Comparison of ENCODE assay signal across 14 cellular contexts in genomic region chr2:232432598-232433184, GRCh38. TPM values are rescaled to one million over a fixed set of nuclear protein-coding genes. Genes with fewer than 3 reads are reported as not detected.
DNase-seq lines count a peak whose midpoint lies in the region; ATAC-seq and TF ChIP-seq lines count a peak whose summit lies in the region.
"Had no signal": no experiment of that assay in that cellular context is flagged by ENCODE, and none has a peak within 500 bp of the region (broad histone marks: within the 10 kb centered on the region; RNA-seq: fewer than 3 reads in every experiment).

No MANE protein-coding gene starts in this region.

- no peak overlapping the region for H3K27ac ChIP-seq in DOHH2 (ENCODE audit: low read depth, low read length)
- H3K27ac ChIP-seq in brain microvascular endothelial cell: no peak overlapping the region
- no peak overlapping the region for H3K27ac ChIP-seq in body of pancreas

- intact Hi-C loops in body of pancreas (cut with DNase I): loop anchor here (10.0 kb wide), 1 partner anchor 508 kb away; the partner anchor contains the start of gene NPPC

- in situ Hi-C loops in KBM-7 (cut with MboI; ENCODE audit: low pct_unique_long_range_greater_than_20kb, low sequenced_read_pairs): no loop called here
- in situ Hi-C loops in brain microvascular endothelial cell (cut with HindIII; ENCODE audit: low pct_ligation_motif_present, low sequenced_read_pairs): no loop called here

- 69 to 100% methylated on average over 3 to 16 of the region's 16 CpGs for WGBS in body of pancreas, 2 donors

- DNase-seq in KBM-7 (peak; percentile 13), brain microvascular endothelial cell (no peak), neural crest cell (ENCODE audit: low read depth, low spot score) (no peak), occipital lobe (lab: John Stamatoyannopoulos, UW) (no peak), body of pancreas (no peak), NOMO-1 treated with dmso at 0.1 percent for 144 hours (lab: John Stamatoyannopoulos, UW; ENCODE audit: unreplicated experiment) (no peak)
- DNase-seq: DMS 273 treated with DMSO at 0.1 percent for 48 hours; NCI-H2029 treated with DMSO at 0.1 percent for 48 hours; stimulated activated CD8-positive, alpha-beta memory T cell treated with anti-CD3 and anti-CD28 coated beads, Interleukin-4, amount 100 ng/mL, for 48 hours had no signal

- no peak for TF ChIP-seq POLR2A in body of pancreas (IDR thresholded peaks at IDR 0.05)

- H3K4me1 Mint-ChIP-seq in neural crest cell: no peaks in the 10 kb centered on the region

- peak; percentile 33 for TF ChIP-seq CTCF in DOHH2 (IDR thresholded peaks at IDR 0.05; ENCODE audit: low read depth, low read length, poor library complexity, severe bottlenecking)
- peak; percentile 37 for TF ChIP-seq CTCF in brain microvascular endothelial cell (IDR thresholded peaks at IDR 0.05; ENCODE audit: low read depth, low read length, missing control alignments)
- TF ChIP-seq CTCF in neural crest cell (conservative IDR thresholded peaks at IDR 0.05): peak; percentile 33
- no peak for TF ChIP-seq CTCF in body of pancreas (IDR thresholded peaks at IDR 0.05)

- H3K27ac Mint-ChIP-seq in neural crest cell (ENCODE audit: unreplicated experiment): no peak overlapping the region
- H3K27ac Mint-ChIP-seq: natural killer cell treated with Interleukin-12 subunit alpha and Interleukin-12 subunit beta and Interleukin-15 and Interleukin-18, amount 100 ng/mL, for 72 hours had no signal

- no peak overlapping the region for H3K4me2 ChIP-seq in DOHH2 (ENCODE audit: low read length)

- H3K9me2 ChIP-seq in DOHH2 (replicated peaks; ENCODE audit: control insufficient read depth, low read length): no peaks in the 10 kb centered on the region

- H3K4me3 ChIP-seq in DOHH2 (ENCODE audit: low read length): no peak overlapping the region
- no peak overlapping the region for H3K4me3 ChIP-seq in brain microvascular endothelial cell (ENCODE audit: low read depth, low read length)
- H3K4me3 ChIP-seq in body of pancreas: no peak overlapping the region

- no peaks in the 10 kb centered on the region for H3K27me3 Mint-ChIP-seq in neural crest cell (ENCODE audit: low read depth)
- H3K27me3 Mint-ChIP-seq: natural killer cell treated with Interleukin-12 subunit alpha and Interleukin-12 subunit beta and Interleukin-15 and Interleukin-18, amount 100 ng/mL, for 72 hours had no signal

- no peak overlapping the region for H3K4me3 Mint-ChIP-seq in neural crest cell
- H3K4me3 Mint-ChIP-seq: brain; natural killer cell treated with Interleukin-12 subunit alpha and Interleukin-12 subunit beta and Interleukin-15 and Interleukin-18, amount 100 ng/mL, for 72 hours had no signal

- H3F3A ChIP-seq in DOHH2 (ENCODE audit: control insufficient read depth, insufficient read depth): no peaks in the 10 kb centered on the region

- H3K79me2 ChIP-seq in DOHH2 (ENCODE audit: control insufficient read depth, low read length): no peaks in the 10 kb centered on the region

- H3K36me3 ChIP-seq in DOHH2 (ENCODE audit: control insufficient read depth, low read length) (no peaks in the 10 kb centered on the region), brain microvascular endothelial cell (replicated peaks) (no peaks in the 10 kb centered on the region), body of pancreas (replicated peaks in 1 of 2; ENCODE audit: insufficient read depth in 1 of 2, low read depth in 2 of 2) (no peaks in the 10 kb centered on the region)

- H3K27me3 ChIP-seq in DOHH2 (ENCODE audit: control insufficient read depth, low read length) (no peaks in the 10 kb centered on the region), brain microvascular endothelial cell (replicated peaks) (no peaks in the 10 kb centered on the region), body of pancreas (no peaks in the 10 kb centered on the region)

- H3K4me1 ChIP-seq in DOHH2 (ENCODE audit: control insufficient read depth, low read length) (peaks cover 18% of the 10 kb centered on the region), body of pancreas (no peaks in the 10 kb centered on the region)

- no peaks in the 10 kb centered on the region for H3K9me3 Mint-ChIP-seq in neural crest cell
- H3K9me3 Mint-ChIP-seq: natural killer cell treated with Interleukin-12 subunit alpha and Interleukin-12 subunit beta and Interleukin-15 and Interleukin-18, amount 100 ng/mL, for 72 hours had no signal

- no peaks in the 10 kb centered on the region for H3K9me3 ChIP-seq in DOHH2 (ENCODE audit: control insufficient read depth, insufficient read depth, low read length)
- H3K9me3 ChIP-seq in body of pancreas: no peaks in the 10 kb centered on the region

- no peaks in the 10 kb centered on the region for H4K20me1 ChIP-seq in DOHH2 (ENCODE audit: control insufficient read depth, insufficient read depth, low read depth, low read length)

- H3K36me3 Mint-ChIP-seq in neural crest cell (ENCODE audit: low read depth): no peaks in the 10 kb centered on the region
- H3K36me3 Mint-ChIP-seq: brain; natural killer cell treated with Interleukin-12 subunit alpha and Interleukin-12 subunit beta and Interleukin-15 and Interleukin-18, amount 100 ng/mL, for 72 hours had no signal

- ATAC-seq in HG03159 (IDR thresholded peaks at IDR 0.05; ENCODE audit: unreplicated experiment) (no peak), body of pancreas (no peak)

RNA-seq across cellular contexts. Expression of gene ALPI, which starts 23.3 kb away (rescaled TPM):
- total RNA-seq in neural crest cell: not detected in 2 replicates
- not detected for total RNA-seq in occipital lobe
- total RNA-seq in body of pancreas: not detected
- total RNA-seq: fibroblast of lung; natural killer cell treated with Interleukin-12 subunit alpha and Interleukin-12 subunit beta and Interleukin-15 and Interleukin-18, amount 100 ng/mL, for 72 hours had no signal

RNA-seq across cellular contexts. Expression of gene ALPG, which starts 26.0 kb away (rescaled TPM):
- total RNA-seq in neural crest cell: not detected in 2 replicates
- not detected for total RNA-seq in occipital lobe
- not detected for total RNA-seq in body of pancreas
- total RNA-seq: fibroblast of lung; natural killer cell treated with Interleukin-12 subunit alpha and Interleukin-12 subunit beta and Interleukin-15 and Interleukin-18, amount 100 ng/mL, for 72 hours had no signal

RNA-seq across cellular contexts. Expression of gene ALPP, which starts 54.1 kb away (rescaled TPM):
- total RNA-seq in neural crest cell (not detected in 2 replicates), occipital lobe (not detected), body of pancreas (under 1 TPM in 1 of 2 donors, not detected in 1; 0.52 TPM)
- total RNA-seq: fibroblast of lung; natural killer cell treated with Interleukin-12 subunit alpha and Interleukin-12 subunit beta and Interleukin-15 and Interleukin-18, amount 100 ng/mL, for 72 hours had no signal

RNA-seq across cellular contexts. Expression of gene ECEL1, which starts 54.9 kb away (rescaled TPM):
- total RNA-seq in neural crest cell: 42.9 and 43.9 TPM in 2 replicates
- total RNA-seq in occipital lobe: 1.2 TPM
- under 1 TPM in 1 of 2 donors, not detected in 1; 0.26 TPM for total RNA-seq in body of pancreas
- total RNA-seq: fibroblast of lung; natural killer cell treated with Interleukin-12 subunit alpha and Interleukin-12 subunit beta and Interleukin-15 and Interleukin-18, amount 100 ng/mL, for 72 hours had no signal

Comparison
In these comparisons a context has a peak if more than half of its experiments do, and no peak if none do; other contexts are left out.
1. CTCF ChIP-seq: peak in DOHH2 (single experiment), brain microvascular endothelial cell (single experiment) and neural crest cell (single experiment); none in body of pancreas (0 of 7).